Comparison of ENCODE assay signal across 9 cellular contexts in the genomic region with DNA sequence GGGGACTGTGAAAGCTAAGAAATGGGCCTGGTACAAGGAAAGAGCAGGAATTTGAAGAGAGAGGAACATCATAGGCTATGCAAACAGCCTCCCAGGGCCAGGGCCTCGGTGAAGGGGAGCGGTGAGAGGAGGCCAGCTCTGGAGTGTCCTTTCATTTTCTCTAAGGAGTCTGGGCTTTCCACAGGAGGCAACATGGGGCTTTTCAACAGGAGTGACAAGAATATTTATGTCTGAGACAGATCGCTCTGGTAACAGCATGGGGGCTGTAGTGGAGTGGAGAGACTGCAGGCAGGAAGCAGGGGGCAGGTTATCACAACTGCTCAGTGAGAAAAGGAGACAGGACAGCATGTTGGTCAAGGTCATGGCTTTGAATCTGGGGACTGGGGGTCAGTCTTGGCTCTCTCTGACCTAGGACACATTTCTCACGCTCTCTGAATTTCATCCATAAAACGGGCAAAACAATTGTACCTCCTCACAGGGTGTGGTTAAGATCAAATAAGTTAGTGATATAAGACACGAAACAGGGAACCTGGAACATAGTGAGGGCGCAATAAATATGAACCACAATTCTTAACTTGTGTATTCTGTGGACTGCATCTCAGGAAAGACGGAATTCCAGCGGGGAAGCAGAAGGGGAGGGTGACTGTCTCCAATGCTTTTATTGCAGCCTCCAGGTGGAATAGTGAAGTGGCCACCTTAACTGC. TPM values are rescaled to one million over a fixed set of nuclear protein-coding genes. Genes with fewer than 3 reads are reported as not detected.
DNase-seq lines count a peak whose midpoint lies in the region; ATAC-seq and TF ChIP-seq lines count a peak whose summit lies in the region.
"Had no signal": no experiment of that assay in that cellular context is flagged by ENCODE, and none has a peak within 500 bp of the region (broad histone marks: within the 10 kb centered on the region; RNA-seq: fewer than 3 reads in every experiment).

No MANE protein-coding gene starts in this region.

- intact Hi-C loops in colonic mucosa (cut with DNase I) (no loop called here), mucosa of descending colon (cut with DNase I, micrococcal nuclease) (no loop called here)

- TF ChIP-seq CTCF in colonic mucosa (IDR thresholded peaks at IDR 0.05) (no peak), mucosa of descending colon (IDR thresholded peaks at IDR 0.05) (no peak), GM10266 (IDR thresholded peaks at IDR 0.05; ENCODE audit: control insufficient read depth, insufficient read depth, low read depth, missing control alignments) (no peak)

- H3K4me1 ChIP-seq in colonic mucosa (peaks cover 22% of the 10 kb centered on the region), mucosa of descending colon (ENCODE audit: low read depth) (peaks cover 34% of the 10 kb centered on the region)

- peak; percentile 25 for ATAC-seq in mucosa of descending colon
- no peak for ATAC-seq in GM21717 (IDR thresholded peaks at IDR 0.05; ENCODE audit: unreplicated experiment)

- no peaks in the 10 kb centered on the region for H3K27me3 ChIP-seq in colonic mucosa

- no peaks in the 10 kb centered on the region for H3K36me3 ChIP-seq in colonic mucosa
- no peaks in the 10 kb centered on the region for H3K36me3 ChIP-seq in mucosa of descending colon (ENCODE audit: low read depth)

- peak overlapping the region in 1 of 2 donors; percentile 84 for H3K9ac ChIP-seq in colonic mucosa (ENCODE audit: low read depth in 2 of 2, low read length in 2 of 2)

- H3K9me3 ChIP-seq in colonic mucosa: no peaks in the 10 kb centered on the region
- H3K9me3 ChIP-seq in mucosa of descending colon: no peaks in the 10 kb centered on the region

- peak; percentile 72 for DNase-seq in A172 (ENCODE audit: low spot score)
- DNase-seq in NOMO-1 (lab: John Stamatoyannopoulos, UW; ENCODE audit: unreplicated experiment in 2 of 2): peak; percentile 34 to 56
- DNase-seq in colonic mucosa: no peak
- DNase-seq in mucosa of descending colon: no peak
- no peak for DNase-seq in AG08396 (ENCODE audit: low spot score)
- no peak for DNase-seq in NCI-H187 (lab: John Stamatoyannopoulos, UW)
- no peak for DNase-seq in GM10266 (ENCODE audit: extremely low spot score)
- DNase-seq: activated naive CD8-positive, alpha-beta T cell treated with anti-CD3 and anti-CD28 coated beads, Interleukin-2, amount 10 ng/mL, durations not matched to agents 7 days and 5 days had no signal

- peak overlapping the region; percentile 87 for H3K27ac ChIP-seq in colonic mucosa

- H3K4me3 ChIP-seq in colonic mucosa: no peak overlapping the region
- H3K4me3 ChIP-seq in mucosa of descending colon: no peak overlapping the region

RNA-seq across cellular contexts. Expression of gene TOM1L2, which starts 49.9 kb away (rescaled TPM):
- total RNA-seq in A172 (2014; rRNA removed; shearing (Covaris generic)): 40.7 and 50.0 TPM in 2 replicates
- total RNA-seq in colonic mucosa (10 to 100 TPM; 47.6 to 68.7 TPM), mucosa of descending colon (100 to 1,000 TPM in 1 of 3 donors, 10 to 100 TPM in 2; 67.8 to 101 (median 87.7) TPM)

RNA-seq across cellular contexts. Expression of gene DRC3, which starts 50.3 kb away (rescaled TPM):
- total RNA-seq in A172 (2014; rRNA removed; shearing (Covaris generic)): 1.1 and 1.7 TPM in 2 replicates
- total RNA-seq in colonic mucosa (1 to 10 TPM in 1 of 2 donors, under 1 TPM in 1; 0.79 to 1.1 TPM), mucosa of descending colon (1 to 10 TPM; 1.0 to 3.3 (median 1.4) TPM)

Comparison
In these comparisons a context has a peak if more than half of its experiments do, and no peak if none do; other contexts are left out.
1. DNase-seq: peak in A172 (single experiment) and NOMO-1 (2 of 2); none in colonic mucosa (single experiment), mucosa of descending colon (0 of 3), AG08396 (single experiment), NCI-H187 (0 of 2) and GM10266 (single experiment).